Comparison of ENCODE assay signal across 1 cellular context in the genomic region with DNA sequence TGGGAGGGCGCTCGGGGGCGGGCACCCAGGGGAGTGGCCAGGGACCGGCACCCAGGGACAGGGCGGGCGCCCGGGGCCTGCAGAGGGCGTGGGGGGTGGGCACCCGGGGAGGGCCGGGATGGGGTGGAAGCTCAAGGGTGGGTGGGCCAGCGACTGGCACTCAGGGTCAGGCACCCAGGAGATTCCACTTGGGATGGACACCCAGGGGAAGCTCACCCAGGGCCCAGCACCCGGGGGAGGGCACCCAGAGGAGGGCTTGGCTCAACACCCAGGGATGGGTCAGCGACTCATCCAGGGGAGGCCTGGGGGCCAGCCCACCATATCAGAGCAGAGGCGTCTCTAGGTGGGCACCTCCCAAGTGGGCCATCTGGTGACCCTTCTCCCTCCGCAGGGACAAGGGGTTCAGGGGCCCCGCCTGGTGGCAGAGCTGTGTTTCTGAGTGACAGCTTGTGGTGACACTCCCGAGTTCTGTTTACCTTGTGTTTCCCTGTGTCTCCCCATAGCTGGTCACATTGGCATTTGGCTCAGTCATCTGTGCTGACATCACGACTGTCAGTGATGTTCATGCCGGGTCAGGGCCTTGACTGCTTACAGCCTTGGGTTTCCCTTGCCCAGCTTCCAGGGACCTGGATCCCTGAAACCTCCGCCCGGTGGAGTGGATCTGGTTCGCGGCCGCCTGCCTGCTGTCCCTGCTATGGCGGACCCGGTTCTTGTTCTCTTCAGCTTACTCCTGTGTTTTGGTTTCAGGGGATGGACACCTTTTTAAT.
TF ChIP-seq lines count a peak whose summit lies in the region.

No MANE protein-coding gene starts in this region.

TF ChIP-seq in H1, 55 proteins besides CTCF, POLR2A, EP300 and RAD21:
- TF ChIP-seq TCF12 (IDR thresholded peaks at IDR 0.05; ENCODE audit: low read depth, low read length), result no peak
- TF ChIP-seq KDM5A (IDR thresholded peaks at IDR 0.05; ENCODE audit: low read length), result no peak
- TF ChIP-seq NANOG (IDR thresholded peaks at IDR 0.05; ENCODE audit: insufficient read depth, low read depth, low read length, poor library complexity, severe bottlenecking), result no peak
- peak in 1 of 2 experiments; percentile 79; a peak in 2 of 4 replicates for TF ChIP-seq SIN3A (conservative IDR thresholded peaks at IDR 0.05 in 1 of 2, IDR thresholded peaks at IDR 0.05 in 1 of 2; ENCODE audit: low read depth in 1 of 2, low read length in 2 of 2)
- 0 out of 2 replicates have a peak, but pooled peaks have one; percentile 30 for TF ChIP-seq CREB1 (IDR thresholded peaks at IDR 0.05)
- TF ChIP-seq JUND (IDR thresholded peaks at IDR 0.05; ENCODE audit: low read length), result no peak
- TF ChIP-seq HDAC2 (IDR thresholded peaks at IDR 0.05; ENCODE audit: borderline replicate concordance in 1 of 2, low read depth in 2 of 2, low read length in 2 of 2), result no peak
- TF ChIP-seq RFX5 (IDR thresholded peaks at IDR 0.05; ENCODE audit: borderline replicate concordance, low read depth, low read length), result no peak
- no peak for TF ChIP-seq RBBP5 (IDR thresholded peaks at IDR 0.05; ENCODE audit: borderline replicate concordance, low read depth, low read length)
- TF ChIP-seq POU5F1 (IDR thresholded peaks at IDR 0.05; ENCODE audit: low read depth, low read length), result no peak
- TF ChIP-seq BACH1 (IDR thresholded peaks at IDR 0.05; ENCODE audit: low read length), result peak; percentile 47; the same call in 1 of the 2 replicates
- no peak for TF ChIP-seq SP2 (IDR thresholded peaks at IDR 0.05; ENCODE audit: low read length)
- TF ChIP-seq CBX5 (IDR thresholded peaks at IDR 0.05; ENCODE audit: low read depth, low read length), result no peak
- TF ChIP-seq JUN (IDR thresholded peaks at IDR 0.05; ENCODE audit: low read depth, low read length), result no peak
- TF ChIP-seq NRF1 (IDR thresholded peaks at IDR 0.05; ENCODE audit: low read depth, low read length), result no peak
- peak; percentile 32 for TF ChIP-seq KDM4A (IDR thresholded peaks at IDR 0.05; ENCODE audit: low read depth, low read length, severe bottlenecking)
- no peak for TF ChIP-seq POLR2AphosphoS5 (IDR thresholded peaks at IDR 0.05; ENCODE audit: low read depth, low read length)
- TF ChIP-seq, protein P1, sequence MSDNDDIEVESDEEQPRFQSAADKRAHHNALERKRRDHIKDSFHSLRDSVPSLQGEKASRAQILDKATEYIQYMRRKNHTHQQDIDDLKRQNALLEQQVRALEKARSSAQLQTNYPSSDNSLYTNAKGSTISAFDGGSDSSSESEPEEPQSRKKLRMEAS (IDR thresholded peaks at IDR 0.05), result no peak
TF ChIP-seq in H1: peak in this region for 4.
